20 cellular contexts compared by ENCODE assay signal in genomic region chr9:106947501-106947900, GRCh38.
DNase-seq lines count a peak whose midpoint lies in the region; FAIRE-seq and TF ChIP-seq lines count a peak whose summit lies in the region.
"Had no signal": no experiment of that assay in that cellular context is flagged by ENCODE, and none has a peak within 500 bp of the region (broad histone marks: within the 10 kb centered on the region; RNA-seq: fewer than 3 reads in every experiment).

No MANE protein-coding gene starts in this region.

- 82 to 92% methylated on average over 2 to 3 of the region's 3 CpGs for WGBS in transverse colon (ENCODE audit: low coverage in 1 of 2), 2 donors

- H3K4me1 ChIP-seq in skeletal muscle tissue (ENCODE audit: control insufficient read depth in 3 of 3, insufficient read depth in 3 of 3, low read length in 3 of 3) = peaks cover 2 to 10% (median 5%) of the 10 kb centered on the region in 3 donors
- H3K4me1 ChIP-seq in transverse colon = no peaks in the 10 kb centered on the region
- H3K4me1 ChIP-seq: BE2C had no signal

- DNase-seq in HTR-8/SVneo (ENCODE audit: insufficient read length, low spot score) (no peak), brain microvascular endothelial cell (no peak), iris pigment epithelial cell (ENCODE audit: low read depth) (peak; percentile 38), DMS114 treated with DMSO at 0.1 percent for 48 hours (lab: John Stamatoyannopoulos, UW; ENCODE audit: unreplicated experiment) (no peak), G401 (ENCODE audit: low spot score) (no peak), transverse colon (no peak)
- DNase-seq: BE2C, GDM1, GOT3, KG1, MM.1S, NCI-H1105, NCI-H1436 treated with DMSO at 0.1 percent for 48 hours, NCI-H187 treated with DMSO at 0.1 percent for 48 hours, NCI-H2107, NCI-H524, NCI-H774 had no signal

- H3K9me3 ChIP-seq in skeletal muscle tissue (ENCODE audit: control insufficient read depth in 3 of 3, low read length in 3 of 3) = no peaks in the 10 kb centered on the region
- no peaks in the 10 kb centered on the region for H3K9me3 ChIP-seq in transverse colon
- H3K9me3 ChIP-seq: BE2C, HAP-1 had no signal

- no peak for TF ChIP-seq CTCF in brain microvascular endothelial cell (IDR thresholded peaks at IDR 0.05; ENCODE audit: low read depth, low read length, missing control alignments)
- no peak for TF ChIP-seq CTCF in transverse colon (IDR thresholded peaks at IDR 0.05)

- H3K36me3 ChIP-seq in brain microvascular endothelial cell (replicated peaks) = no peaks in the 10 kb centered on the region
- H3K36me3 ChIP-seq in skeletal muscle tissue (ENCODE audit: control insufficient read depth in 3 of 3, insufficient read depth in 3 of 3, low read length in 3 of 3) = peaks cover 0 to 4% (median 3%) of the 10 kb centered on the region in 3 donors
- no peaks in the 10 kb centered on the region for H3K36me3 ChIP-seq in transverse colon

- in situ Hi-C loops in brain microvascular endothelial cell (cut with HindIII; ENCODE audit: low pct_ligation_motif_present, low sequenced_read_pairs) = no loop called here
- in situ Hi-C loops in G401 (cut with HindIII; ENCODE audit: low sequenced_read_pairs) = no loop called here
- in situ Hi-C loops in transverse colon (cut with MboI; ENCODE audit: low pct_ligation_motif_present in 1 of 4, low pct_unique_long_range_greater_than_20kb in 1 of 4, low sequenced_read_pairs in 3 of 4) = no loop called here

- H3K27ac ChIP-seq in brain microvascular endothelial cell (peak overlapping the region; percentile 91), skeletal muscle tissue (ENCODE audit: low read depth, low read length) (peak overlapping the region; percentile 53), transverse colon (no peak overlapping the region)

- H3K27me3 ChIP-seq in brain microvascular endothelial cell (replicated peaks) = no peaks in the 10 kb centered on the region
- no peaks in the 10 kb centered on the region for H3K27me3 ChIP-seq in skeletal muscle tissue (ENCODE audit: control insufficient read depth in 3 of 3, insufficient read depth in 3 of 3, low read length in 3 of 3)
- H3K27me3 ChIP-seq in transverse colon = no peaks in the 10 kb centered on the region
- H3K27me3 ChIP-seq: BE2C had no signal

- no peak for TF ChIP-seq POLR2A in transverse colon (IDR thresholded peaks at IDR 0.05)

- FAIRE-seq in HTR-8/SVneo (lab: Jason Lieb, UNC) = peak; percentile 36
- FAIRE-seq: GM12878 had no signal

- H3K4me3 ChIP-seq in brain microvascular endothelial cell (ENCODE audit: low read depth, low read length) (no peak overlapping the region), skeletal muscle tissue (ENCODE audit: low read length in 3 of 3) (no peak overlapping the region), transverse colon (no peak overlapping the region)
- H3K4me3 ChIP-seq: GM12878, HAP-1 had no signal

- intact Hi-C loops in transverse colon (cut with DNase I; ENCODE audit: low total_unique reads) = no loop called here

- no peak for TF ChIP-seq EP300 in transverse colon (IDR thresholded peaks at IDR 0.05; ENCODE audit: low read depth)

- no peak overlapping the region for H3K9ac ChIP-seq in skeletal muscle tissue (ENCODE audit: low read depth in 1 of 3, low read length in 3 of 3)

Comparison
In these comparisons a context has a peak if more than half of its experiments do, and no peak if none do; other contexts are left out.
1. H3K27ac ChIP-seq: peak in brain microvascular endothelial cell (single experiment) and skeletal muscle tissue (single experiment); none in transverse colon (0 of 4).